Comparison of ENCODE assay signal across 30 cellular contexts in genomic region chr10:84907461-84908010, GRCh38.
"Had no signal": no experiment of that assay in that cellular context is flagged by ENCODE, and none has a peak within 500 bp of the region (broad histone marks: within the 10 kb centered on the region; RNA-seq: fewer than 3 reads in every experiment).

No MANE protein-coding gene starts in this region.

- H3K9me3 ChIP-seq: ascending aorta, breast epithelium, colonic mucosa, esophagus squamous epithelium, heart left ventricle had no signal

- H3K4me1 ChIP-seq: ascending aorta, breast epithelium, colonic mucosa, esophagus squamous epithelium had no signal

- H3K4me1 Mint-ChIP-seq: activated B cell treated with CpG ODN at 0.5 μM for 24 hours; activated CD4-positive, alpha-beta memory T cell treated with anti-CD3 and anti-CD28 coated beads, Interleukin-2, amount 10 ng/mL, durations not matched to agents 7 days and 5 days; activated naive CD4-positive, alpha-beta T cell treated with anti-CD3 and anti-CD28 coated beads, Interleukin-2, amount 10 ng/mL, durations not matched to agents 7 days and 5 days; activated naive CD8-positive, alpha-beta T cell treated with anti-CD3 and anti-CD28 coated beads, Interleukin-2, amount 10 ng/mL, durations not matched to agents 7 days and 5 days; T-helper 17 cell had no signal

- H3K27ac ChIP-seq: ascending aorta, breast epithelium, cardiac muscle cell, colonic mucosa, epithelial cell of prostate, esophagus squamous epithelium, heart left ventricle, WERI-Rb-1 had no signal

- H3K27me3 Mint-ChIP-seq: activated B cell treated with CpG ODN at 0.5 μM for 24 hours; activated CD4-positive, alpha-beta memory T cell treated with anti-CD3 and anti-CD28 coated beads, Interleukin-2, amount 10 ng/mL, durations not matched to agents 7 days and 5 days; activated naive CD4-positive, alpha-beta T cell treated with anti-CD3 and anti-CD28 coated beads, Interleukin-2, amount 10 ng/mL, durations not matched to agents 7 days and 5 days; activated naive CD8-positive, alpha-beta T cell treated with anti-CD3 and anti-CD28 coated beads, Interleukin-2, amount 10 ng/mL, durations not matched to agents 7 days and 5 days; activated T-cell treated with anti-CD3 and anti-CD28 coated beads, Interleukin-2, amount 50 U/mL, for 24 hours; T-helper 17 cell had no signal

- H3K27ac Mint-ChIP-seq: activated B cell treated with CpG ODN at 0.5 μM for 24 hours; activated CD4-positive, alpha-beta memory T cell treated with anti-CD3 and anti-CD28 coated beads, Interleukin-2, amount 10 ng/mL, durations not matched to agents 7 days and 5 days; activated naive CD4-positive, alpha-beta T cell treated with anti-CD3 and anti-CD28 coated beads, Interleukin-2, amount 10 ng/mL, durations not matched to agents 7 days and 5 days; activated naive CD4-positive, alpha-beta T cell treated with anti-CD3 and anti-CD28 coated beads, Interleukin-2, amount 50 U/mL, for 72 hours; activated naive CD8-positive, alpha-beta T cell treated with anti-CD3 and anti-CD28 coated beads, Interleukin-2, amount 10 ng/mL, durations not matched to agents 7 days and 5 days; activated T-cell treated with anti-CD3 and anti-CD28 coated beads, Interleukin-2, amount 50 U/mL, for 24 hours; activated T-cell treated with anti-CD3 and anti-CD28 coated beads, Interleukin-2, amount 50 U/mL, for 72 hours; T-helper 17 cell; T-helper 2 cell treated with Interferon-gamma antibody and Interleukin-4, amounts not matched to agents 5 μg/mL and 100 μg/mL, for 36 hours had no signal

- H3K36me3 Mint-ChIP-seq: activated naive CD4-positive, alpha-beta T cell treated with anti-CD3 and anti-CD28 coated beads, Interleukin-2, amount 10 ng/mL, durations not matched to agents 7 days and 5 days; activated naive CD4-positive, alpha-beta T cell treated with anti-CD3 and anti-CD28 coated beads, Interleukin-2, amount 50 U/mL, for 72 hours; activated naive CD8-positive, alpha-beta T cell treated with anti-CD3 and anti-CD28 coated beads, Interleukin-2, amount 10 ng/mL, durations not matched to agents 7 days and 5 days; brain had no signal

- H3K4me3 ChIP-seq: ascending aorta, breast epithelium, cardiac muscle cell, colonic mucosa, esophagus squamous epithelium, heart left ventricle had no signal

- H3K4me3 Mint-ChIP-seq: activated B cell treated with CpG ODN at 0.5 μM for 24 hours; activated CD4-positive, alpha-beta memory T cell treated with anti-CD3 and anti-CD28 coated beads, Interleukin-2, amount 10 ng/mL, durations not matched to agents 7 days and 5 days; activated naive CD4-positive, alpha-beta T cell treated with anti-CD3 and anti-CD28 coated beads, Interleukin-2, amount 10 ng/mL, durations not matched to agents 7 days and 5 days; activated naive CD8-positive, alpha-beta T cell treated with anti-CD3 and anti-CD28 coated beads, Interleukin-2, amount 10 ng/mL, durations not matched to agents 7 days and 5 days; activated T-cell treated with anti-CD3 and anti-CD28 coated beads, Interleukin-2, amount 50 U/mL, for 24 hours; activated T-cell treated with anti-CD3 and anti-CD28 coated beads, Interleukin-2, amount 50 U/mL, for 72 hours; T-helper 17 cell; T-helper 2 cell treated with Interferon-gamma antibody and Interleukin-4, amounts not matched to agents 5 μg/mL and 100 μg/mL, for 36 hours had no signal

- H3K36me3 ChIP-seq: ascending aorta, breast epithelium, cardiac muscle cell, colonic mucosa, esophagus squamous epithelium, heart left ventricle, WERI-Rb-1 had no signal

- H3K9me3 Mint-ChIP-seq: activated B cell treated with CpG ODN at 0.5 μM for 24 hours; activated naive CD4-positive, alpha-beta T cell treated with anti-CD3 and anti-CD28 coated beads, Interleukin-2, amount 10 ng/mL, durations not matched to agents 7 days and 5 days; activated naive CD8-positive, alpha-beta T cell treated with anti-CD3 and anti-CD28 coated beads, Interleukin-2, amount 10 ng/mL, durations not matched to agents 7 days and 5 days; activated T-cell treated with anti-CD3 and anti-CD28 coated beads, Interleukin-2, amount 50 U/mL, for 24 hours; activated T-cell treated with anti-CD3 and anti-CD28 coated beads, Interleukin-2, amount 50 U/mL, for 72 hours; T-helper 2 cell treated with Interferon-gamma antibody and Interleukin-4, amounts not matched to agents 5 μg/mL and 100 μg/mL, for 36 hours had no signal

- DNase-seq: activated B cell treated with CpG ODN at 0.5 μM for 24 hours; activated CD4-positive, alpha-beta memory T cell treated with anti-CD3 and anti-CD28 coated beads, Interleukin-2, amount 10 ng/mL, durations not matched to agents 7 days and 5 days; activated CD4-positive, alpha-beta T cell treated with anti-CD3 and anti-CD28 coated beads for 48 hours; activated CD8-positive, alpha-beta memory T cell treated with anti-CD3 and anti-CD28 coated beads, Interleukin-2, amount 50 U/mL, for 48 hours; activated gamma-delta T cell; activated naive CD4-positive, alpha-beta T cell; activated naive CD4-positive, alpha-beta T cell treated with anti-CD3 and anti-CD28 coated beads, Interleukin-2, amount 10 ng/mL, durations not matched to agents 7 days and 5 days; activated naive CD8-positive, alpha-beta T cell treated with anti-CD3 and anti-CD28 coated beads, Interleukin-2, amount 10 ng/mL, durations not matched to agents 7 days and 5 days; activated T-cell treated with anti-CD3 and anti-CD28 coated beads for 4 hours; activated T-cell treated with anti-CD3 and anti-CD28 coated beads, Interleukin-2, amount 50 U/mL, for 24 hours; activated T-cell treated with anti-CD3 and anti-CD28 coated beads, Interleukin-2, amount 50 U/mL, for 72 hours; central memory CD4-positive, alpha-beta T cell; cerebellar nuclear complex; colonic mucosa; effector CD8-positive, alpha-beta T cell; esophagus squamous epithelium; foreskin melanocyte; heart left ventricle; T-helper 1 cell; T-helper 17 cell; T1000; WERI-Rb-1 had no signal

- H3K27me3 ChIP-seq: ascending aorta, breast epithelium, cardiac muscle cell, colonic mucosa, esophagus squamous epithelium, heart left ventricle had no signal

- ATAC-seq: activated CD4-positive, CD25-positive, alpha-beta regulatory T cell treated with anti-CD3 and anti-CD28 coated beads, Interleukin-2, amount 50 U/mL, for 24 hours; activated naive CD4-positive, alpha-beta T cell treated with anti-CD3 and anti-CD28 coated beads, Interleukin-2, amount 50 U/mL, for 72 hours; activated T-cell treated with anti-CD3 and anti-CD28 coated beads, Interleukin-2, amount 50 U/mL, for 72 hours; heart left ventricle; T-helper 17 cell had no signal
